ENCODE assay signal across 17 cellular contexts in genomic region chr11:12727556-12728070, GRCh38. TPM values are rescaled to one million over a fixed set of nuclear protein-coding genes. Genes with fewer than 3 reads are reported as not detected.
DNase-seq lines count a peak whose midpoint lies in the region; FAIRE-seq and TF ChIP-seq lines count a peak whose summit lies in the region.
"Had no signal": no experiment of that assay in that cellular context is flagged by ENCODE, and none has a peak within 500 bp of the region (broad histone marks: within the 10 kb centered on the region; RNA-seq: fewer than 3 reads in every experiment).

No MANE protein-coding gene starts in this region.

- no peaks in the 10 kb centered on the region for H3K36me3 ChIP-seq in osteoblast (ENCODE audit: insufficient read depth, low read length)
- H3K36me3 ChIP-seq: Peyer's patch had no signal

- peak overlapping the region; percentile 88 for H3K27ac ChIP-seq in osteoblast (ENCODE audit: low read depth, low read length)
- H3K27ac ChIP-seq: Peyer's patch, testis had no signal

- no peaks in the 10 kb centered on the region for H3K9me3 ChIP-seq in osteoblast (ENCODE audit: low read depth, low read length)
- H3K9me3 ChIP-seq: BE2C, Peyer's patch, testis had no signal

- FAIRE-seq in D721Med (lab: Jason Lieb, UNC), result no peak

- H3K4me2 ChIP-seq in osteoblast (ENCODE audit: insufficient read depth, low read length), result peak overlapping the region; percentile 51

- H3K4me3 ChIP-seq in osteoblast (ENCODE audit: insufficient read depth, low read length), result no peak overlapping the region
- H3K4me3 ChIP-seq: Peyer's patch, testis had no signal

- no peak overlapping the region for H2AFZ ChIP-seq in osteoblast (ENCODE audit: low read length)

- no peaks in the 10 kb centered on the region for H3K27me3 ChIP-seq in osteoblast (ENCODE audit: insufficient read depth, low read length)
- H3K27me3 ChIP-seq: BE2C, Peyer's patch, testis had no signal

- H3K4me1 ChIP-seq in osteoblast (ENCODE audit: insufficient read depth, low read length), result peaks cover 70% of the 10 kb centered on the region

- TF ChIP-seq CTCF in osteoblast (IDR thresholded peaks at IDR 0.05; ENCODE audit: extremely low read depth, low read depth, low read length), result no peak
- no peak for TF ChIP-seq CTCF in D721Med (IDR thresholded peaks at IDR 0.05; ENCODE audit: insufficient read depth, missing control alignments)
- no peak for TF ChIP-seq CTCF in GM20000 (IDR thresholded peaks at IDR 0.05; ENCODE audit: extremely low read depth, missing control alignments)

- peaks cover 78% of the 10 kb centered on the region for H4K20me1 ChIP-seq in osteoblast (ENCODE audit: insufficient read depth, low read length)

- in situ Hi-C loops in Caki2 (cut with HindIII; ENCODE audit: low pct_unique_long_range_greater_than_20kb, low sequenced_read_pairs), result no loop called here

- peaks cover 98% of the 10 kb centered on the region for H3K79me2 ChIP-seq in osteoblast (ENCODE audit: insufficient read depth, low read length)

- DNase-seq in Caki2 (ENCODE audit: low read depth) (peak; percentile 85), RPMI7951 (ENCODE audit: low read depth) (peak; percentile 11), fibroblast of peridontal ligament (ENCODE audit: extremely low read depth) (peak; percentile 45), osteoblast (ENCODE audit: insufficient read length, low spot score, missing footprints) (peak; percentile 79), T-helper 9 cell (no peak), D721Med (ENCODE audit: insufficient read length, low spot score) (no peak), GM20000 (ENCODE audit: low spot score) (no peak)
- no peak for DNase-seq in activated T-cell treated with anti-CD3 and anti-CD28 coated beads, Interleukin-2, amount 50 U/mL, for 1 hour
- DNase-seq: activated naive CD8-positive, alpha-beta T cell treated with anti-CD3 and anti-CD28 coated beads, Interleukin-2, amount 10 ng/mL, durations not matched to agents 7 days and 5 days; DND-41; HCEC 1CT; KBM-7; NCI-H1436; NCI-H510A; Peyer's patch; testis had no signal

RNA-seq across cellular contexts. Expression of gene TEAD1, which starts 53.4 kb away (rescaled TPM):
- total RNA-seq in Caki2 (2014; rRNA removed; shearing (Covaris generic); ENCODE audit: low replicate concordance), result 16.5 and 26.0 TPM in 2 replicates
- total RNA-seq in RPMI7951 (2014; rRNA removed; shearing (Covaris generic)), result 51.6 and 53.3 TPM in 2 replicates
- total RNA-seq in osteoblast, result 166 and 176 TPM in 2 replicates
- total RNA-seq: activated naive CD8-positive, alpha-beta T cell treated with anti-CD3 and anti-CD28 coated beads, Interleukin-2, amount 10 ng/mL, durations not matched to agents 7 days and 5 days had no signal

Comparison
In these comparisons a context has a peak if more than half of its experiments do, and no peak if none do; other contexts are left out.
1. DNase-seq: peak in Caki2 (single experiment), RPMI7951 (single experiment), fibroblast of peridontal ligament (single experiment) and osteoblast (single experiment); none in T-helper 9 cell (single experiment), D721Med (single experiment), GM20000 (single experiment) and activated T-cell treated with anti-CD3 and anti-CD28 coated beads, Interleukin-2, amount 50 U/mL, for 1 hour (single experiment).